8 cellular contexts compared by ENCODE assay signal in genomic region chr19:52335768-52336116, GRCh38. TPM values are rescaled to one million over a fixed set of nuclear protein-coding genes. Genes with fewer than 3 reads are reported as not detected.
DNase-seq lines count a peak whose midpoint lies in the region; ATAC-seq and TF ChIP-seq lines count a peak whose summit lies in the region.

No MANE protein-coding gene starts in this region.

- DNase-seq in AG09309 (ENCODE audit: low read depth) = no peak
- no peak for DNase-seq in effector memory CD4-positive, alpha-beta T cell
- no peak for DNase-seq in natural killer cell
- DNase-seq in germinal center (ENCODE audit: low spot score) = no peak
- DNase-seq in NCI-H526 treated with DMSO at 0.1 percent for 48 hours (lab: John Stamatoyannopoulos, UW) = no peak
- no peak for DNase-seq in NCI-H345 (lab: John Stamatoyannopoulos, UW)
- DNase-seq in T1000 (lab: John Stamatoyannopoulos, UW) = no peak

- ATAC-seq in natural killer cell = peak in 2 of 3 donors; percentile 9 to 16

- no peaks in the 10 kb centered on the region for H3K27me3 Mint-ChIP-seq in natural killer cell (ENCODE audit: low read depth in 2 of 2)

- H3K36me3 ChIP-seq in HUES48 (ENCODE audit: control insufficient read depth, insufficient read depth, low read length) = peaks cover 4% of the 10 kb centered on the region
- no peaks in the 10 kb centered on the region for H3K36me3 ChIP-seq in effector memory CD4-positive, alpha-beta T cell (ENCODE audit: control insufficient read depth, insufficient read depth, low read length)

- intact Hi-C loops in natural killer cell (cut with micrococcal nuclease) = loop anchor here (1.0 to 5.0 kb wide), 3 partner anchors 35 to 163 kb away; partner anchors contain the start of genes ZNF480 and ZNF836

- H3K36me3 Mint-ChIP-seq in natural killer cell = peaks cover 31% of the 10 kb centered on the region

- H3K27me3 ChIP-seq in HUES48 (ENCODE audit: control insufficient read depth, insufficient read depth, low read length) = no peaks in the 10 kb centered on the region
- H3K27me3 ChIP-seq in effector memory CD4-positive, alpha-beta T cell (replicated peaks; ENCODE audit: control insufficient read depth, insufficient read depth, low read length, poor library complexity, severe bottlenecking) = no peaks in the 10 kb centered on the region

- H3K9me3 ChIP-seq in HUES48 (ENCODE audit: control insufficient read depth, insufficient read depth, low read length) = peaks cover 37% of the 10 kb centered on the region
- peaks cover 22% of the 10 kb centered on the region for H3K9me3 ChIP-seq in effector memory CD4-positive, alpha-beta T cell (ENCODE audit: control insufficient read depth, low read length)

- H3K9ac ChIP-seq in HUES48 (ENCODE audit: low read depth, low read length) = no peak overlapping the region

- H3K27ac ChIP-seq in HUES48 (ENCODE audit: low read depth, low read length) = no peak overlapping the region
- H3K27ac ChIP-seq in effector memory CD4-positive, alpha-beta T cell (ENCODE audit: insufficient read depth, low read length, poor library complexity, severe bottlenecking) = no peak overlapping the region

- peaks cover 13 to 17% of the 10 kb centered on the region in 2 donors for H3K4me1 Mint-ChIP-seq in natural killer cell

- peak overlapping the region; percentile 71 for H3K4me3 ChIP-seq in AG09309 (ENCODE audit: control insufficient read depth, low read depth, low read length)
- H3K4me3 ChIP-seq in HUES48 (ENCODE audit: low read depth, low read length) = peak overlapping the region; percentile 92
- peak overlapping the region; percentile 80 for H3K4me3 ChIP-seq in effector memory CD4-positive, alpha-beta T cell (ENCODE audit: insufficient read depth, low read depth, low read length, poor library complexity, severe bottlenecking)

- H3K27ac Mint-ChIP-seq in natural killer cell = peak overlapping the region; percentile 89 to 92

- no peaks in the 10 kb centered on the region for H3K4me1 ChIP-seq in HUES48 (ENCODE audit: control insufficient read depth, insufficient read depth, low read length)
- peaks cover 10% of the 10 kb centered on the region for H3K4me1 ChIP-seq in effector memory CD4-positive, alpha-beta T cell (ENCODE audit: control insufficient read depth, insufficient read depth, low read length, poor library complexity, severe bottlenecking)

- peak overlapping the region; percentile 95 for H3K4me3 Mint-ChIP-seq in natural killer cell

- TF ChIP-seq CTCF in AG09309 (IDR thresholded peaks at IDR 0.05; ENCODE audit: control insufficient read depth, insufficient read depth, low read depth, low read length, missing control alignments) (no peak), natural killer cell (IDR thresholded peaks at IDR 0.05) (no peak)

- peaks cover 7 to 19% of the 10 kb centered on the region in 2 donors for H3K9me3 Mint-ChIP-seq in natural killer cell

RNA-seq across cellular contexts. Expression of gene ZNF610, which starts 0.3 kb away (rescaled TPM):
- under 1 TPM; 0.68 to 0.86 (median 0.82) TPM for total RNA-seq in natural killer cell

RNA-seq across cellular contexts. Expression of gene ZNF880, which starts 34.0 kb away (rescaled TPM):
- 10 to 100 TPM; 23.1 to 33.2 (median 31.2) TPM for total RNA-seq in natural killer cell

RNA-seq across cellular contexts. Expression of gene ZNF480, which starts 38.8 kb away (rescaled TPM):
- total RNA-seq in natural killer cell = 1 to 10 TPM; 6.4 to 9.4 (median 7.6) TPM
